Comparison of ENCODE assay signal across 23 cellular contexts in genomic region chr3:105108823-105109222, GRCh38.
DNase-seq lines count a peak whose midpoint lies in the region; ATAC-seq and TF ChIP-seq lines count a peak whose summit lies in the region.
"Had no signal": no experiment of that assay in that cellular context is flagged by ENCODE, and none has a peak within 500 bp of the region (broad histone marks: within the 10 kb centered on the region; RNA-seq: fewer than 3 reads in every experiment).

No MANE protein-coding gene starts in this region.

- DNase-seq in GM23338 (ENCODE audit: low spot score) (no peak), PC-9 (no peak), dermis blood vessel endothelial cell (peak; percentile 19), iris pigment epithelial cell (ENCODE audit: low read depth) (peak; percentile 17), NCI-H1694 treated with DMSO at 0.1 percent for 48 hours (lab: John Stamatoyannopoulos, UW) (no peak), EL (no peak)
- DNase-seq: BE2C; CD4-positive, alpha-beta T cell; COR-L47; DMS79; NCI-H1105; NCI-H1694; NCI-H2081 treated with DMSO at 0.1 percent for 48 hours; NCI-H446 treated with DMSO at 0.1 percent for 48 hours; NCI-H526 treated with DMSO at 0.1 percent for 48 hours; SIG-M5 had no signal

- no peak overlapping the region for H3K4me3 Mint-ChIP-seq in GM23338
- H3K4me3 Mint-ChIP-seq: CD4-positive, alpha-beta T cell; IgD-negative memory B cell had no signal

- H3K4me3 ChIP-seq in GM23338 (no peak overlapping the region), PC-9 (no peak overlapping the region)
- H3K4me3 ChIP-seq: A549, GM12878, HAP-1 had no signal

- H3K27ac Mint-ChIP-seq in GM23338 = peak overlapping the region; percentile 42
- H3K27ac Mint-ChIP-seq: CD4-positive, alpha-beta T cell; IgD-negative memory B cell had no signal

- H3K4me2 ChIP-seq in GM23338 (0 out of 2 replicates have a peak overlapping the region, but pooled peaks have one; percentile 17), PC-9 (peak overlapping the region; percentile 3; the same call in 1 of the 2 replicates)
- H3K4me2 ChIP-seq: A549 had no signal

- H3K27me3 Mint-ChIP-seq in GM23338 (ENCODE audit: insufficient read depth, low read depth, poor library complexity) = no peaks in the 10 kb centered on the region
- H3K27me3 Mint-ChIP-seq: CD4-positive, alpha-beta T cell; IgD-negative memory B cell had no signal

- no peak for TF ChIP-seq CTCF in GM23338 (conservative IDR thresholded peaks at IDR 0.05; ENCODE audit: low read depth in 2 of 2)
- TF ChIP-seq CTCF in PC-9 (conservative IDR thresholded peaks at IDR 0.05) = no peak

- H2AFZ ChIP-seq in GM23338 (no peak overlapping the region; the same call in 1 of the 2 replicates), PC-9 (peak overlapping the region; percentile 10; the same call in 1 of the 2 replicates)

- CTCF ChIA-PET in PC-9 (lab: Charles Lee) = no interaction called here

- H4K20me1 ChIP-seq in GM23338 (replicated peaks; ENCODE audit: insufficient read depth) = no peaks in the 10 kb centered on the region
- H4K20me1 ChIP-seq in PC-9 (ENCODE audit: insufficient read depth) = no peaks in the 10 kb centered on the region

- H3F3A ChIP-seq in GM23338 (replicated peaks; ENCODE audit: low read depth) (no peaks in the 10 kb centered on the region), PC-9 (ENCODE audit: insufficient read depth, low read depth) (no peaks in the 10 kb centered on the region)

- no peak for ATAC-seq in GM23338
- no peak for ATAC-seq in HG03565 (IDR thresholded peaks at IDR 0.05; ENCODE audit: unreplicated experiment)
- ATAC-seq in HG02938 (IDR thresholded peaks at IDR 0.05; ENCODE audit: unreplicated experiment) = no peak
- ATAC-seq: A549, GM12878 had no signal

- peaks cover 4% of the 10 kb centered on the region for H3K9me3 ChIP-seq in PC-9 (ENCODE audit: insufficient read depth, low read depth)
- H3K9me3 ChIP-seq: BE2C, HAP-1 had no signal

- H3K36me3 Mint-ChIP-seq in GM23338 (ENCODE audit: low read depth) = peaks cover 24% of the 10 kb centered on the region; the same call in 2 of the 3 replicates

- H3K9me2 ChIP-seq in GM23338 (ENCODE audit: insufficient read depth) (peaks cover 5% of the 10 kb centered on the region; the same call in 1 of the 2 replicates), PC-9 (ENCODE audit: insufficient read depth) (no peaks in the 10 kb centered on the region; the same call in 1 of the 2 replicates)

- peaks cover 13% of the 10 kb centered on the region; the same call in 2 of the 3 replicates for H3K4me1 Mint-ChIP-seq in GM23338
- H3K4me1 Mint-ChIP-seq: IgD-negative memory B cell had no signal

- intact Hi-C loops in PC-9 (cut with micrococcal nuclease; ENCODE audit: unreplicated experiment) = no loop called here

- POLR2A ChIA-PET in PC-9 (lab: Charles Lee; ENCODE audit: unreplicated experiment) = no interaction called here

- H3K36me3 ChIP-seq in GM23338 (ENCODE audit: insufficient read depth) = no peaks in the 10 kb centered on the region; the same call in 1 of the 2 replicates
- H3K36me3 ChIP-seq in PC-9 (ENCODE audit: low read depth) = no peaks in the 10 kb centered on the region
- H3K36me3 ChIP-seq: BE2C, HAP-1 had no signal

- H3K4me1 ChIP-seq in GM23338 (ENCODE audit: insufficient read depth) = peaks cover 15% of the 10 kb centered on the region
- H3K4me1 ChIP-seq in PC-9 (replicated peaks; ENCODE audit: insufficient read depth) = peaks cover 9% of the 10 kb centered on the region
- H3K4me1 ChIP-seq: A549, BE2C, HAP-1 had no signal

- peaks cover 32% of the 10 kb centered on the region for H3K9me3 Mint-ChIP-seq in GM23338

- BruUV-seq in PC-9 (replicated peaks; lab: Mats Ljungman, UMichigan) = no TSS peak

- no peak overlapping the region for H3K27ac ChIP-seq in GM23338 (ENCODE audit: low read depth)
- no peak overlapping the region for H3K27ac ChIP-seq in PC-9
- H3K27ac ChIP-seq: A549, RWPE1 had no signal

- H3K79me2 ChIP-seq in GM23338 (replicated peaks; ENCODE audit: insufficient read depth) = no peaks in the 10 kb centered on the region
- no peaks in the 10 kb centered on the region for H3K79me2 ChIP-seq in PC-9 (ENCODE audit: low read depth)

- H3K27me3 ChIP-seq in GM23338 (ENCODE audit: insufficient read depth) (no peaks in the 10 kb centered on the region), PC-9 (ENCODE audit: insufficient read depth, low read depth) (no peaks in the 10 kb centered on the region)
- H3K27me3 ChIP-seq: BE2C had no signal

TF ChIP-seq in GM23338, 12 proteins besides CTCF, POLR2A, EP300 and RAD21 (continues in another document):
- no peak for TF ChIP-seq CREB1 (CRISPR knock-in tag; IDR thresholded peaks at IDR 0.05; ENCODE audit: low read depth)
- TF ChIP-seq ZNF331 (CRISPR knock-in tag; IDR thresholded peaks at IDR 0.05; ENCODE audit: low read depth) = no peak
- no peak for TF ChIP-seq ZNF462 (CRISPR knock-in tag; IDR thresholded peaks at IDR 0.05)
- no peak for TF ChIP-seq ETS1 (IDR thresholded peaks at IDR 0.05)

Comparison
In these comparisons a context has a peak if more than half of its experiments do, and no peak if none do; other contexts are left out.
1. DNase-seq: peak in dermis blood vessel endothelial cell (single experiment) and iris pigment epithelial cell (single experiment); none in GM23338 (single experiment), PC-9 (0 of 2), NCI-H1694 treated with DMSO at 0.1 percent for 48 hours (single experiment) and EL (single experiment).